ENCODE assay signal across 16 cellular contexts in the genomic region with DNA sequence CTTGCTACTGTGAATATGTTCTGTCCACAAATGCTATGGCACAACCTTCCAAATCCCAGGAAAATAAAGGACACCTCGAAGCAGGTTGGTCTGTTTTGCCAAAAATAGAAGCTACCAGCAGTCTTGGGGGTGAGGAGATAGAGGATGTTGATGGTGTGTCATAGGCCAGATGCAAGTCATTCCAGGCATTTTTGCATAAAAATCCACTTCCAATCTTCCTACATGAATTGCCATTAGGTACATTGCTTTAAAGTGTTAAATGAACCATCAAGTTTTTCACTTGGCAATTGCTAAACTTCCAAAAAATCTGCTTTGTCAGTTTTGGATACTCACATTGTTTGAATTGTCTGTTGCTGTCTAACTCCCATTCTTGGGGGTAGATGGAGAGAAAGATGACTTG.
DNase-seq lines count a peak whose midpoint lies in the region; ATAC-seq and TF ChIP-seq lines count a peak whose summit lies in the region.
"Had no signal": no experiment of that assay in that cellular context is flagged by ENCODE, and none has a peak within 500 bp of the region (broad histone marks: within the 10 kb centered on the region; RNA-seq: fewer than 3 reads in every experiment).

No MANE protein-coding gene starts in this region.

- peaks cover 39% of the 10 kb centered on the region for H3K4me1 Mint-ChIP-seq in neural crest cell
- H3K4me1 Mint-ChIP-seq: B cell had no signal

- no peak for ATAC-seq in HG02938 (IDR thresholded peaks at IDR 0.05; ENCODE audit: unreplicated experiment)
- ATAC-seq: GM12878 had no signal

- peak overlapping the region; percentile 44; the same call in 1 of the 2 replicates for H3K9ac ChIP-seq in ES-I3 (ENCODE audit: low read depth, low read length)
- peak overlapping the region; percentile 38 for H3K9ac ChIP-seq in HUES6 (ENCODE audit: low read length)
- no peak overlapping the region for H3K9ac ChIP-seq in iPS-18a (ENCODE audit: low read length)
- H3K9ac ChIP-seq: GM23248 had no signal

- H3K4me1 ChIP-seq in ES-I3 (ENCODE audit: insufficient read depth, low read length) (peaks cover 9% of the 10 kb centered on the region), HUES6 (ENCODE audit: control insufficient read depth, insufficient read depth, low read length) (peaks cover 13% of the 10 kb centered on the region), iPS-18a (ENCODE audit: control insufficient read depth, low read depth, low read length) (peaks cover 10% of the 10 kb centered on the region)
- H3K4me1 ChIP-seq: HAP-1 had no signal

- TF ChIP-seq CTCF in neural crest cell (conservative IDR thresholded peaks at IDR 0.05), result no peak

- peaks cover 5% of the 10 kb centered on the region for H3K9me3 Mint-ChIP-seq in neural crest cell
- H3K9me3 Mint-ChIP-seq: CD4-positive, alpha-beta T cell had no signal

- H3K27me3 ChIP-seq in HUES6 (ENCODE audit: control insufficient read depth, insufficient read depth, low read length) (no peaks in the 10 kb centered on the region), iPS-18a (ENCODE audit: control insufficient read depth, insufficient read depth, low read length) (no peaks in the 10 kb centered on the region)

- no peaks in the 10 kb centered on the region for H3K9me3 ChIP-seq in ES-I3 (ENCODE audit: control insufficient read depth, insufficient read depth, low read length)
- H3K9me3 ChIP-seq in HUES6 (ENCODE audit: control insufficient read depth, insufficient read depth, low read depth, low read length), result no peaks in the 10 kb centered on the region
- no peaks in the 10 kb centered on the region for H3K9me3 ChIP-seq in iPS-18a (ENCODE audit: control insufficient read depth, low read depth, low read length)
- H3K9me3 ChIP-seq: HAP-1 had no signal

- TF ChIP-seq POLR2A in erythroblast (IDR thresholded peaks at IDR 0.05; ENCODE audit: low read length), result no peak

- H3K4me3 ChIP-seq in HUES6 (ENCODE audit: low read depth, low read length) (peak overlapping the region; percentile 50; the same call in 1 of the 2 replicates), iPS-18a (ENCODE audit: low read length) (peak overlapping the region; percentile 2)
- H3K4me3 ChIP-seq: GM12878, GM23248, HAP-1 had no signal

- H3K27me3 Mint-ChIP-seq in neural crest cell (ENCODE audit: low read depth), result no peaks in the 10 kb centered on the region

- H3K27ac Mint-ChIP-seq in neural crest cell (ENCODE audit: unreplicated experiment), result no peak overlapping the region
- H3K27ac Mint-ChIP-seq: B cell; CD4-positive, alpha-beta T cell had no signal

- DNase-seq in neural crest cell (ENCODE audit: low read depth, low spot score), result no peak
- DNase-seq in A172 (ENCODE audit: low spot score), result no peak
- DNase-seq in erythroblast (lab: John Stamatoyannopoulos, UW), result no peak
- DNase-seq: C1 segment of cervical spinal cord; Calu3; CD4-positive, alpha-beta T cell; DMS 273 treated with DMSO at 0.1 percent for 48 hours; GM23248; IMR-90 had no signal

- no peaks in the 10 kb centered on the region for H3K36me3 ChIP-seq in ES-I3 (ENCODE audit: insufficient read depth, low read length)
- no peaks in the 10 kb centered on the region for H3K36me3 ChIP-seq in HUES6 (ENCODE audit: control insufficient read depth, insufficient read depth, low read length)
- no peaks in the 10 kb centered on the region for H3K36me3 ChIP-seq in iPS-18a (ENCODE audit: control insufficient read depth, low read depth, low read length)
- H3K36me3 ChIP-seq: HAP-1 had no signal

- H3K27ac ChIP-seq in HUES6 (ENCODE audit: low read depth, low read length), result no peak overlapping the region
- no peak overlapping the region for H3K27ac ChIP-seq in iPS-18a (ENCODE audit: low read length)
- H3K27ac ChIP-seq: GM23248 had no signal

- peaks cover 7% of the 10 kb centered on the region for H3K36me3 Mint-ChIP-seq in neural crest cell (ENCODE audit: low read depth)

- H3K4me3 Mint-ChIP-seq in neural crest cell, result peak overlapping the region; percentile 15
- H3K4me3 Mint-ChIP-seq: B cell; CD4-positive, alpha-beta T cell had no signal
